ENCODE assay signal across 21 cellular contexts in genomic region chr7:149796287-149796860, GRCh38. TPM values are rescaled to one million over a fixed set of nuclear protein-coding genes. Genes with fewer than 3 reads are reported as not detected.
A peak's percentile ranks its signal among the peaks of the same experiment; 100 is the strongest.
DNase-seq lines count a peak whose midpoint lies in the region; ATAC-seq, FAIRE-seq and TF ChIP-seq lines count a peak whose summit lies in the region.
"Had no signal": no experiment of that assay in that cellular context is flagged by ENCODE, and none has a peak within 500 bp of the region (broad histone marks: within the 10 kb centered on the region; RNA-seq: fewer than 3 reads in every experiment).

No MANE protein-coding gene starts in this region.

- TF ChIP-seq RAD21 in HCT116 (IDR thresholded peaks at IDR 0.05; ENCODE audit: low read depth) = no peak
- peak; percentile 46 to 60 for TF ChIP-seq RAD21 in H1 (IDR thresholded peaks at IDR 0.05 in 1 of 2, conservative IDR thresholded peaks at IDR 0.05 in 1 of 2; ENCODE audit: low read depth in 2 of 2, low read length in 2 of 2)

- H3K56ac ChIP-seq in H1 (replicated peaks; ENCODE audit: insufficient read length, low read depth, low read length) = no peak overlapping the region

- no peak overlapping the region for H3K14ac ChIP-seq in H1 (ENCODE audit: insufficient read length)
- no peak overlapping the region for H3K14ac ChIP-seq in mesenchymal stem cell (ENCODE audit: low read length in 2 of 2)

- no peak overlapping the region for H3K23ac ChIP-seq in H1 (ENCODE audit: insufficient read length)
- no peak overlapping the region for H3K23ac ChIP-seq in mesenchymal stem cell (ENCODE audit: low read length in 2 of 2)

- H2AFZ ChIP-seq in HCT116 (ENCODE audit: low read depth, low read length, poor library complexity, severe bottlenecking) = no peak overlapping the region
- H2AFZ ChIP-seq in H1 (ENCODE audit: low read length) = no peak overlapping the region
- no peak overlapping the region for H2AFZ ChIP-seq in mesenchymal stem cell (ENCODE audit: low read depth, low read length)

- H2AK5ac ChIP-seq in H1 (ENCODE audit: low read depth, low read length) (no peak overlapping the region), mesenchymal stem cell (ENCODE audit: low read length, severe bottlenecking) (no peak overlapping the region)

- H4K20me1 ChIP-seq in HCT116 (ENCODE audit: insufficient read depth) (no peaks in the 10 kb centered on the region), H1 (replicated peaks in 1 of 2; ENCODE audit: control insufficient read depth in 1 of 2, insufficient read depth in 2 of 2, low read length in 2 of 2) (peaks cover 0 to 2% of the 10 kb centered on the region in 2 experiments)

- POLR2A ChIA-PET in HCT116 (lab: Charles Lee) (no interaction called here), H1 (lab: Charles Lee; ENCODE audit: partially characterized antibody) (interaction anchor here (0.6 to 1.7 kb wide), 5 partner anchors 8 to 56 kb away, joined by 3 to 5 read pairs (median 3); partner anchors contain the start of gene ZNF862)

- H4K8ac ChIP-seq in H1 (ENCODE audit: extremely low read depth, insufficient read depth, low read length) = peak overlapping the region; percentile 35; the same call in 1 of the 2 replicates
- no peak overlapping the region for H4K8ac ChIP-seq in mesenchymal stem cell (ENCODE audit: low read length)

- no peaks in the 10 kb centered on the region for H3K79me2 ChIP-seq in HCT116 (ENCODE audit: insufficient read depth, low read length)
- H3K79me2 ChIP-seq in H1 (ENCODE audit: control insufficient read depth in 1 of 2, insufficient read depth in 2 of 2, low read length in 2 of 2) = no peaks in the 10 kb centered on the region

- H3K9me3 ChIP-seq in HCT116 (ENCODE audit: control insufficient read depth in 1 of 2, insufficient read depth in 1 of 2, low read depth in 1 of 2, low read length in 2 of 2) (no peaks in the 10 kb centered on the region), H1 (ENCODE audit: insufficient read depth in 2 of 2, low read depth in 1 of 2, low read length in 1 of 2) (no peaks in the 10 kb centered on the region), mesenchymal stem cell (ENCODE audit: control insufficient read depth, low read length) (no peaks in the 10 kb centered on the region), HAP-1 (no peaks in the 10 kb centered on the region)
- H3K9me3 ChIP-seq: BE2C had no signal

- H3K4ac ChIP-seq in H1 (replicated peaks; ENCODE audit: insufficient read length, low read depth, low read length) = no peak overlapping the region
- no peak overlapping the region for H3K4ac ChIP-seq in mesenchymal stem cell (ENCODE audit: low read depth in 1 of 2, low read length in 2 of 2)

- no peak overlapping the region for H3K27ac ChIP-seq in HCT116 (ENCODE audit: low read depth, low read length)
- H3K27ac ChIP-seq in H1 (ENCODE audit: low read depth, low read length) = no peak overlapping the region
- no peak overlapping the region for H3K27ac ChIP-seq in mesenchymal stem cell (ENCODE audit: low read length, poor library complexity, severe bottlenecking)
- H3K27ac ChIP-seq: KMS-11 had no signal

- H3K9ac ChIP-seq in HCT116 (ENCODE audit: low read length) (no peak overlapping the region), H1 (replicated peaks in 1 of 4; ENCODE audit: extremely low read depth in 1 of 4, low read depth in 3 of 4, low read length in 3 of 4) (no peak overlapping the region), mesenchymal stem cell (ENCODE audit: low read length) (no peak overlapping the region)
- H3K9ac ChIP-seq: KMS-11 had no signal

- H3K4me3 ChIP-seq in H7 (ENCODE audit: insufficient read depth, low read depth, low read length) (no peak overlapping the region), HCT116 (replicated peaks in 1 of 2; ENCODE audit: low read depth in 1 of 2, low read length in 2 of 2) (no peak overlapping the region), H1 (ENCODE audit: extremely low read depth in 1 of 4, insufficient read depth in 2 of 4, low read depth in 3 of 4, low read length in 4 of 4) (no peak overlapping the region), mesenchymal stem cell (ENCODE audit: insufficient read depth in 1 of 2, low read depth in 1 of 2, low read length in 2 of 2) (no peak overlapping the region), HAP-1 (no peak overlapping the region)

- TF ChIP-seq POLR2A in HCT116 (IDR thresholded peaks at IDR 0.05; ENCODE audit: borderline replicate concordance, extremely low read depth, insufficient read depth, insufficient read length) = no peak
- TF ChIP-seq POLR2A in H1 (IDR thresholded peaks at IDR 0.05; ENCODE audit: control extremely low read depth in 1 of 2, low read depth in 2 of 2, low read length in 2 of 2) = no peak

- no peaks in the 10 kb centered on the region for H3K9me2 ChIP-seq in HCT116 (ENCODE audit: insufficient read depth)

- no peak for TF ChIP-seq EP300 in H1 (IDR thresholded peaks at IDR 0.05; ENCODE audit: borderline replicate concordance in 1 of 2, low read depth in 2 of 2, low read length in 2 of 2)

- FAIRE-seq in H1 (lab: Jason Lieb, UNC) = no peak
- FAIRE-seq: A204.1, G401.6, GM12891, GM19239 had no signal

- 0 out of 2 replicates have a peak, but pooled peaks have one; percentile 12 for ATAC-seq in HCT116
- no peak for ATAC-seq in GM21447 (IDR thresholded peaks at IDR 0.05; ENCODE audit: unreplicated experiment)

- no peak overlapping the region for H2BK5ac ChIP-seq in H1 (ENCODE audit: low read depth, low read length)
- H2BK5ac ChIP-seq in mesenchymal stem cell (ENCODE audit: low read depth, low read length, poor library complexity, severe bottlenecking) = no peak overlapping the region

- H3K4me1 ChIP-seq in HCT116 (ENCODE audit: control insufficient read depth in 1 of 2, insufficient read depth in 2 of 2, low read length in 2 of 2) = no peaks in the 10 kb centered on the region
- no peaks in the 10 kb centered on the region for H3K4me1 ChIP-seq in H1 (replicated peaks in 1 of 4; ENCODE audit: control insufficient read depth in 3 of 4, insufficient read depth in 4 of 4, low read length in 3 of 4)
- H3K4me1 ChIP-seq in mesenchymal stem cell (ENCODE audit: control insufficient read depth, insufficient read depth, low read depth, low read length) = no peaks in the 10 kb centered on the region
- no peaks in the 10 kb centered on the region for H3K4me1 ChIP-seq in HAP-1
- H3K4me1 ChIP-seq: BE2C had no signal

- H2BK12ac ChIP-seq in H1 (ENCODE audit: low read depth, low read length) (0 out of 2 replicates have a peak overlapping the region, but pooled peaks have one; percentile 68), mesenchymal stem cell (ENCODE audit: low read length in 2 of 2) (no peak overlapping the region)

- intact Hi-C loops in HCT116 (cut with micrococcal nuclease) = no loop called here

- H4K5ac ChIP-seq in H1 (ENCODE audit: insufficient read length, low read depth, low read length) = no peak overlapping the region

- in situ Hi-C loops in HAP-1 (cut with MboI; ENCODE audit: low sequenced_read_pairs) = no loop called here

- RAD21 ChIA-PET in HCT116 (lab: Charles Lee; ENCODE audit: low non-redundant PET in 1 of 2, low total read pairs in 2 of 2, uncharacterized antibody in 2 of 2, unreplicated experiment in 2 of 2) = no interaction called here

- no peak overlapping the region for H2BK120ac ChIP-seq in H1 (replicated peaks; ENCODE audit: low read depth, low read length)
- H2BK120ac ChIP-seq in mesenchymal stem cell (ENCODE audit: low read depth, low read length) = no peak overlapping the region

- peaks cover 9% of the 10 kb centered on the region; the same call in 1 of the 2 replicates for H3K23me2 ChIP-seq in H1 (ENCODE audit: low read depth, low read length)

- H2BK15ac ChIP-seq in H1 (ENCODE audit: low read length) (no peak overlapping the region), mesenchymal stem cell (ENCODE audit: low read depth, poor library complexity, severe bottlenecking) (peak overlapping the region; percentile 20)

- TF ChIP-seq CTCF in HCT116 (IDR thresholded peaks at IDR 0.05 in 2 of 3, conservative IDR thresholded peaks at IDR 0.05 in 1 of 3; ENCODE audit: borderline replicate concordance in 1 of 3, insufficient read depth in 1 of 3, low read depth in 2 of 3, low read length in 2 of 3) (peak in 1 of 3 experiments; percentile 12; a peak in 1 of 6 replicates), H1 (IDR thresholded peaks at IDR 0.05; ENCODE audit: control extremely low read depth in 1 of 3, insufficient read depth in 1 of 3, low read depth in 1 of 3, low read length in 3 of 3) (peak in 2 of 3 experiments; percentile 47 to 50; a peak in 3 of 4 replicates)

- H3K79me1 ChIP-seq in H1 (ENCODE audit: low read depth, low read length) (no peaks in the 10 kb centered on the region), mesenchymal stem cell (replicated peaks; ENCODE audit: low read length, poor library complexity, severe bottlenecking) (no peaks in the 10 kb centered on the region)

- H3K4me2 ChIP-seq in HCT116 (ENCODE audit: low read length) = no peak overlapping the region
- no peak overlapping the region for H3K4me2 ChIP-seq in H1 (ENCODE audit: insufficient read depth in 1 of 2, low read depth in 2 of 2, low read length in 2 of 2)
- H3K4me2 ChIP-seq in mesenchymal stem cell (ENCODE audit: low read length, poor library complexity, severe bottlenecking) = no peak overlapping the region
- H3K4me2 ChIP-seq: KMS-11 had no signal

- H3K27me3 ChIP-seq in H7 (ENCODE audit: control insufficient read depth, insufficient read depth, low read length) = no peaks in the 10 kb centered on the region
- H3K27me3 ChIP-seq in HCT116 (ENCODE audit: insufficient read depth, low read length) = no peaks in the 10 kb centered on the region
- H3K27me3 ChIP-seq in H1 (replicated peaks in 1 of 4; ENCODE audit: control insufficient read depth in 3 of 4, extremely low read depth in 1 of 4, insufficient read depth in 3 of 4, low read length in 3 of 4) = peaks cover 0 to 1% (median 0%) of the 10 kb centered on the region in 4 experiments; a peak in 2 of 7 replicates
- peaks cover 36 to 48% of the 10 kb centered on the region in 2 experiments for H3K27me3 ChIP-seq in mesenchymal stem cell (ENCODE audit: control insufficient read depth in 1 of 2, insufficient read depth in 1 of 2, low read length in 2 of 2)
- peaks cover 6% of the 10 kb centered on the region; the same call in 1 of the 2 replicates for H3K27me3 ChIP-seq in HAP-1 (ENCODE audit: low read depth)

- 0 out of 2 replicates have a peak overlapping the region, but pooled peaks have one; percentile 48 for H2BK20ac ChIP-seq in H1 (ENCODE audit: low read length)

- no TSS peak for BruUV-seq in HCT116 (replicated peaks; lab: Mats Ljungman, UMichigan)

- H3K36me3 ChIP-seq in H7 (replicated peaks; ENCODE audit: control insufficient read depth, insufficient read depth, low read length) (no peaks in the 10 kb centered on the region), HCT116 (ENCODE audit: control insufficient read depth in 1 of 2, insufficient read depth in 2 of 2, low read length in 2 of 2) (no peaks in the 10 kb centered on the region), H1 (ENCODE audit: control insufficient read depth in 2 of 4, insufficient read depth in 4 of 4, low read length in 3 of 4) (no peaks in the 10 kb centered on the region), mesenchymal stem cell (ENCODE audit: control insufficient read depth in 1 of 2, insufficient read depth in 2 of 2, low read depth in 1 of 2, low read length in 2 of 2) (no peaks in the 10 kb centered on the region), HAP-1 (replicated peaks) (no peaks in the 10 kb centered on the region)
- H3K36me3 ChIP-seq: BE2C had no signal

- H4K91ac ChIP-seq in H1 (replicated peaks; ENCODE audit: insufficient read length, low read length) = no peak overlapping the region
- H4K91ac ChIP-seq in mesenchymal stem cell (ENCODE audit: low read length) = no peak overlapping the region

- DNase-seq in H7 (peak; percentile 87), HCT116 (ENCODE audit: low read depth, low spot score) (no peak), H1 (ENCODE audit: low read depth in 1 of 2, low spot score in 2 of 2) (no peak), mesenchymal stem cell (no peak), anterior cingulate cortex (lab: John Stamatoyannopoulos, UW) (no peak), HAP-1 (ENCODE audit: low spot score in 2 of 2) (no peak)
- DNase-seq: ACHN; BE2C; C1 segment of cervical spinal cord; CD4-positive, CD25-positive, alpha-beta regulatory T cell; CD8-positive, alpha-beta memory T cell; COR-L47; DMS 273 treated with DMSO at 0.1 percent for 48 hours; DMS53; GOT3 had no signal

- H3K18ac ChIP-seq in H1 (ENCODE audit: extremely low read depth, low read length) = no peak overlapping the region
- H3K18ac ChIP-seq in mesenchymal stem cell (ENCODE audit: low read depth in 1 of 2, low read length in 2 of 2) = no peak overlapping the region

- WGBS in H1 (ENCODE audit: extremely low coverage in 1 of 2, insufficient coverage in 1 of 2, insufficient read length in 1 of 2, insufficient replicate concordance in 2 of 2, low coverage in 1 of 2, low lambda C conversion rate in 2 of 2, missing lambda C conversion rate in 1 of 2), 2 experiments = 89% methylated on average over 15 of the region's 19 CpGs; no CpG with 5 or more reads in 1 of the 2 experiments
- WGBS in mesenchymal stem cell = 92% methylated on average over 19 of the region's 19 CpGs

- CTCF ChIA-PET in HCT116 (lab: Charles Lee) (interaction anchor here (1.0 kb wide), 1 partner anchor 11 kb away, joined by 4 read pairs; no protein-coding TSS in a partner anchor), H1 (lab: Charles Lee; ENCODE audit: partially characterized antibody) (interaction anchor here (0.9 to 10.3 kb wide), 21 partner anchors 8 to 198 kb away, joined by 3 to 107 read pairs (median 7); no protein-coding TSS in a partner anchor)

RNA-seq across cellular contexts. Expression of gene ZNF467, which starts 23.0 kb away (rescaled TPM):
- 0.04 and 0.55 TPM in 2 replicates for total RNA-seq in H7 (2014; rRNA removed; shearing (Covaris generic))
- total RNA-seq in HCT116 (2021; ENCODE audit: unreplicated experiment) = 11.3 TPM
- polyA plus RNA-seq in HCT116 (2012) = 8.5 and 9.9 TPM in 2 replicates
- 0.40 and 0.50 TPM in 2 replicates for total RNA-seq in H1 (2021; fragmentation: NEBNext Ultra II Directional; extraction: Animal tissue kit (Norgen Biotek cat#: 25700))
- 0.51 and 0.89 TPM in 2 replicates for polyA plus RNA-seq in H1 (2011; rRNA removed)
- polyA plus RNA-seq in H1 (2011; cell fraction: cytosol; rRNA removed) = 0.44 TPM
- polyA plus RNA-seq in H1 (2011; cell fraction: nucleus; rRNA removed) = 1.7 TPM
- 0.36 to 0.89 TPM (median 0.75 TPM) in 4 replicates for polyA plus RNA-seq in H1 (2012, experiment 1 of 2)
- polyA plus RNA-seq in H1 (2012, experiment 2 of 2) = 0.35 TPM
- polyA plus RNA-seq in H1 (2013, experiment 1 of 2) = 0.20 TPM
- 0.13 TPM for polyA plus RNA-seq in H1 (2013, experiment 2 of 2)
- polyA minus RNA-seq in H1 (2011; rRNA and poly(A)+ RNA removed) = 0.05 and 0.13 TPM in 2 replicates
- polyA minus RNA-seq in H1 (2011; cell fraction: cytosol; rRNA and poly(A)+ RNA removed) = not detected
- polyA minus RNA-seq in H1 (2011; cell fraction: nucleus; rRNA and poly(A)+ RNA removed) = 0.70 TPM
- polyA plus RNA-seq in mesenchymal stem cell (2013, experiment 1 of 2) = 14.4 TPM
- 14.5 TPM for polyA plus RNA-seq in mesenchymal stem cell (2013, experiment 2 of 2)

RNA-seq across cellular contexts. Expression of gene ZNF862, which starts 41.8 kb away (rescaled TPM):
- total RNA-seq in H7 (2014; rRNA removed; shearing (Covaris generic)) = 3.4 and 3.8 TPM in 2 replicates
- total RNA-seq in HCT116 (2021; ENCODE audit: unreplicated experiment) = 8.5 TPM
- polyA plus RNA-seq in HCT116 (2012) = 6.1 and 7.8 TPM in 2 replicates
- total RNA-seq in H1 (2021; fragmentation: NEBNext Ultra II Directional; extraction: Animal tissue kit (Norgen Biotek cat#: 25700)) = 2.5 and 3.9 TPM in 2 replicates
- polyA plus RNA-seq in H1 (2011; rRNA removed) = 1.8 and 2.8 TPM in 2 replicates
- 2.4 TPM for polyA plus RNA-seq in H1 (2011; cell fraction: cytosol; rRNA removed)
- polyA plus RNA-seq in H1 (2011; cell fraction: nucleus; rRNA removed) = 9.0 TPM
- polyA plus RNA-seq in H1 (2012, experiment 1 of 2) = 1.8 to 3.1 TPM (median 2.4 TPM) in 4 replicates
- polyA plus RNA-seq in H1 (2012, experiment 2 of 2) = 0.62 TPM
- 1.1 TPM for polyA plus RNA-seq in H1 (2013, experiment 1 of 2)
- 1.2 TPM for polyA plus RNA-seq in H1 (2013, experiment 2 of 2)
- polyA minus RNA-seq in H1 (2011; rRNA and poly(A)+ RNA removed) = 4.0 and 5.4 TPM in 2 replicates
- 1.5 TPM for polyA minus RNA-seq in H1 (2011; cell fraction: cytosol; rRNA and poly(A)+ RNA removed)
- polyA minus RNA-seq in H1 (2011; cell fraction: nucleus; rRNA and poly(A)+ RNA removed) = 8.9 TPM
- 4.8 TPM for polyA plus RNA-seq in mesenchymal stem cell (2013, experiment 1 of 2)
- polyA plus RNA-seq in mesenchymal stem cell (2013, experiment 2 of 2) = 3.6 TPM
